ENCODE assay signal across 9 cellular contexts in the genomic region with DNA sequence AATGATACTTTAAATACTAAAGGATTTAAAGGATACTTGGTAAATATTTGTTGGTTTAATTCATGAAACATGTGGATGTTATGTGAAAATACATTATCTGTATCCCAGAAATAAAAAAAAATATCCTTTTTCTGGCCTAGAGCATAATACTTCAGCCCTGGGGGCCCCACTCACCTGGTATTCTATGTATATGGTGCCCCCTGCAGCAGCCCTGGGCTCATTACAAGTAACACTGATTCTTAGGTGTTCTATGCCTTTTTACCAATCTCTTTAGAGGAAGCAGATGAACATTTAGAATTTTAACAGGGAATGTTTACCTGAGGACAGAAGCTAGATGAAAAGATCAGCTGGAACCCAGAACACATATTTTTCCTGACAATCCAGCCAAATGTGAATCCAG. TPM values are rescaled to one million over a fixed set of nuclear protein-coding genes. Genes with fewer than 3 reads are reported as not detected.
A peak's percentile ranks its signal among the peaks of the same experiment; 100 is the strongest.
DNase-seq lines count a peak whose midpoint lies in the region; ATAC-seq and TF ChIP-seq lines count a peak whose summit lies in the region.
"Not testable (repeated sequence)": the region's sequence is repeated elsewhere in the genome, so short reads cannot be mapped to it uniquely, and the experiment has no call there.
"Had no signal": no experiment of that assay in that cellular context is flagged by ENCODE, and none has a peak within 500 bp of the region (broad histone marks: within the 10 kb centered on the region; RNA-seq: fewer than 3 reads in every experiment).

No MANE protein-coding gene starts in this region.

- not testable (repeated sequence) for H3K4me3 Mint-ChIP-seq in nephron

- in situ Hi-C loops in G401 (cut with HindIII; ENCODE audit: low sequenced_read_pairs): not testable (repeated sequence)

- DNase-seq in A172 (ENCODE audit: low spot score) (peak; percentile 40), G401 (ENCODE audit: low spot score) (peak; percentile 29), NCI-H1105 (lab: John Stamatoyannopoulos, UW) (peak; percentile 18), adrenal gland (peak in 3 of 7 donors; percentile 29 to 33 (median 33))
- DNase-seq in SK-N-SH, foreskin fibroblast: not testable (repeated sequence)

- not testable (repeated sequence) for H2AFZ ChIP-seq in SK-N-SH (ENCODE audit: low read depth)

- H3F3A ChIP-seq in SK-N-SH (replicated peaks; ENCODE audit: insufficient read depth): not testable (repeated sequence)

- TF ChIP-seq POLR2A in adrenal gland (IDR thresholded peaks at IDR 0.05): not testable (repeated sequence)

- not testable (repeated sequence) for H3K4me1 Mint-ChIP-seq in nephron

- not testable (repeated sequence) for TF ChIP-seq EP300 in SK-N-SH (IDR thresholded peaks at IDR 0.05; ENCODE audit: borderline replicate concordance in 1 of 2, low read depth in 1 of 2, low read length in 1 of 2)

- H4K20me1 ChIP-seq in SK-N-SH (ENCODE audit: insufficient read depth): not testable (repeated sequence)

- POLR2A ChIA-PET in SK-N-SH (lab: Yijun Ruan, JAX): not testable (repeated sequence)

- ATAC-seq in HG02759 (IDR thresholded peaks at IDR 0.05; ENCODE audit: unreplicated experiment): peak; percentile 35

- H3K9me3 Mint-ChIP-seq in nephron: not testable (repeated sequence)

- H3K9me2 ChIP-seq in SK-N-SH: not testable (repeated sequence)

- H3K79me2 ChIP-seq in SK-N-SH (ENCODE audit: insufficient read depth): not testable (repeated sequence)

- TF ChIP-seq CTCF in SK-N-SH (IDR thresholded peaks at IDR 0.05) (peak; percentile 67), adrenal gland (IDR thresholded peaks at IDR 0.05) (peak in 4 of 6 experiments; percentile 16 to 41 (median 21)), foreskin fibroblast (IDR thresholded peaks at IDR 0.05; ENCODE audit: low read depth, low read length) (peak; percentile 46), nephron (IDR thresholded peaks at IDR 0.05; ENCODE audit: unreplicated experiment in 3 of 3) (peak; percentile 38 to 57 (median 48))

- intact Hi-C loops in adrenal gland (cut with DNase I): not testable (repeated sequence)

- not testable (repeated sequence) for H3K4me2 ChIP-seq in SK-N-SH

- H3K36me3 ChIP-seq in SK-N-SH (replicated peaks in 1 of 2; ENCODE audit: control insufficient read depth in 1 of 2, insufficient read depth in 2 of 2, low read length in 1 of 2); adrenal gland (replicated peaks in 1 of 2): not testable (repeated sequence)

- H3K27ac ChIP-seq in SK-N-SH (ENCODE audit: low read depth in 2 of 2, low read length in 1 of 2); adrenal gland: not testable (repeated sequence)

- not testable (repeated sequence) for H3K9me3 ChIP-seq in SK-N-SH; adrenal gland (replicated peaks in 1 of 3)

- H3K4me1 ChIP-seq in SK-N-SH (ENCODE audit: control insufficient read depth in 1 of 2, insufficient read depth in 2 of 2, low read depth in 1 of 2, low read length in 1 of 2); adrenal gland (replicated peaks in 1 of 2): not testable (repeated sequence)

- H3K27me3 Mint-ChIP-seq in nephron (ENCODE audit: low read depth): not testable (repeated sequence)

- peak; percentile 58 for TF ChIP-seq RAD21 in SK-N-SH (IDR thresholded peaks at IDR 0.05; ENCODE audit: low read length)

- not testable (repeated sequence) for H3K4me3 ChIP-seq in SK-N-SH (ENCODE audit: low read depth in 2 of 2, low read length in 1 of 2); adrenal gland; foreskin fibroblast (ENCODE audit: low read depth in 1 of 2, low read length in 2 of 2)

- H3K27me3 ChIP-seq in SK-N-SH (ENCODE audit: insufficient read depth); adrenal gland: not testable (repeated sequence)

- CTCF ChIA-PET in SK-N-SH (lab: Yijun Ruan, JAX): not testable (repeated sequence)

- not testable (repeated sequence) for H3K27ac Mint-ChIP-seq in nephron

- not testable (repeated sequence) for H3K36me3 Mint-ChIP-seq in nephron (ENCODE audit: low read depth)

- H3K9ac ChIP-seq in SK-N-SH: not testable (repeated sequence)

RNA-seq across cellular contexts. Expression of gene STEAP1, which starts 4.8 kb away (rescaled TPM):
- total RNA-seq in A172 (2014; rRNA removed; shearing (Covaris generic)): 0.83 and 1.5 TPM in 2 replicates
- total RNA-seq in G401 (2014; rRNA removed; shearing (Covaris generic)): not detected in 2 replicates
- polyA plus RNA-seq in SK-N-SH (2012; rRNA removed) (17.0 and 23.4 TPM in 2 replicates), adrenal gland (1 to 10 TPM in 2 of 3 donors, under 1 TPM in 1; 0.56 to 3.0 (median 2.4) TPM)
- polyA plus RNA-seq in SK-N-SH (2012; cell fraction: cytosol; rRNA removed): 25.8 and 31.1 TPM in 2 replicates
- polyA plus RNA-seq in SK-N-SH (2012; cell fraction: nucleus; rRNA removed): 11.5 and 21.6 TPM in 2 replicates
- 1 to 10 TPM in 6 of 8 donors, under 1 TPM in 2; 0.35 to 3.8 (median 1.5) TPM for total RNA-seq in adrenal gland
- total RNA-seq: naive thymus-derived CD8-positive, alpha-beta T cell had no signal
